ENCODE assay signal across 8 cellular contexts in genomic region chr1:1273535-1274298, GRCh38. TPM values are rescaled to one million over a fixed set of nuclear protein-coding genes. Genes with fewer than 3 reads are reported as not detected.
DNase-seq lines count a peak whose midpoint lies in the region; ATAC-seq and TF ChIP-seq lines count a peak whose summit lies in the region.

UBE2J2 (minus strand) TSS chr1:1273854; CDS start chr1:1267992, 5,862 bp downstream.

- TF ChIP-seq POLR2A in Peyer's patch (IDR thresholded peaks at IDR 0.05) (peak; percentile 7 to 72), esophagus muscularis mucosa (IDR thresholded peaks at IDR 0.05; ENCODE audit: low read depth) (peak; percentile 30)

- peak; percentile 76 for ATAC-seq in GM21447 (IDR thresholded peaks at IDR 0.05; ENCODE audit: unreplicated experiment)

- intact Hi-C loops in esophagus muscularis mucosa (cut with DNase I), result loop anchor here (5.0 kb wide), 1 partner anchor 41 kb away; the partner anchor contains the start of genes B3GALT6 and SDF4

- H3K4me1 ChIP-seq in Peyer's patch, result peaks cover 5 to 48% (median 28%) of the 10 kb centered on the region in 4 donors
- H3K4me1 ChIP-seq in esophagus muscularis mucosa, result peaks cover 40 to 63% (median 50%) of the 10 kb centered on the region in 4 donors

- H3K4me3 Mint-ChIP-seq in IgD-negative memory B cell, result peak within 1 kb of the TSS; percentile 88 to 94 (median 91)

- 0% methylated on average over 9 of the region's 103 CpGs for WGBS in esophagus muscularis mucosa

- no peaks in the 10 kb centered on the region for H3K27me3 Mint-ChIP-seq in IgD-negative memory B cell

- H3K4me3 ChIP-seq in Peyer's patch (peak within 1 kb of the TSS; percentile 85 to 97 (median 94)), esophagus muscularis mucosa (peak within 1 kb of the TSS; percentile 69 to 98 (median 96))

- peak within 1 kb of the TSS; percentile 83 to 91 (median 86) for H3K27ac ChIP-seq in Peyer's patch
- peak within 1 kb of the TSS; percentile 81 to 92 (median 86) for H3K27ac ChIP-seq in esophagus muscularis mucosa (replicated peaks in 1 of 4)

- DNase-seq in COR-L47 (lab: John Stamatoyannopoulos, UW) (peak; percentile 90), Peyer's patch (peak; percentile 91 to 97 (median 96)), esophagus muscularis mucosa (ENCODE audit: extremely low spot score) (peak; percentile 97), myocyte (ENCODE audit: low read depth) (peak; percentile 87)
- DNase-seq in activated T-cell treated with anti-CD3 and anti-CD28 coated beads, Interleukin-2, amount 50 U/mL, for 48 hours, result peak; percentile 94 to 96
- DNase-seq in stimulated activated CD8-positive, alpha-beta memory T cell treated with anti-CD3 and anti-CD28 coated beads, Interleukin-7, amount 100 ng/mL, for 4 hours (ENCODE audit: low read depth in 2 of 2), result peak; percentile 89 to 93

- H3K36me3 ChIP-seq in Peyer's patch, result peaks cover 0 to 2% (median 0%) of the 10 kb centered on the region in 3 donors
- H3K36me3 ChIP-seq in esophagus muscularis mucosa, result peaks cover 0 to 7% (median 2%) of the 10 kb centered on the region in 4 donors

- peaks cover 2% of the 10 kb centered on the region for H3K36me3 Mint-ChIP-seq in IgD-negative memory B cell

- peaks cover 15 to 26% (median 24%) of the 10 kb centered on the region in 3 donors for H3K4me1 Mint-ChIP-seq in IgD-negative memory B cell

- H3K27ac Mint-ChIP-seq in IgD-negative memory B cell, result peak within 1 kb of the TSS; percentile 53 to 90 (median 81)

- H3K9me3 ChIP-seq in Peyer's patch (no peaks in the 10 kb centered on the region), esophagus muscularis mucosa (no peaks in the 10 kb centered on the region)

- H3K9me3 Mint-ChIP-seq in IgD-negative memory B cell, result no peaks in the 10 kb centered on the region

- no peak for TF ChIP-seq EP300 in esophagus muscularis mucosa (IDR thresholded peaks at IDR 0.05)

- no peak for TF ChIP-seq CTCF in Peyer's patch (IDR thresholded peaks at IDR 0.05)
- TF ChIP-seq CTCF in esophagus muscularis mucosa (IDR thresholded peaks at IDR 0.05), result no peak

- no peaks in the 10 kb centered on the region for H3K27me3 ChIP-seq in Peyer's patch
- H3K27me3 ChIP-seq in esophagus muscularis mucosa, result no peaks in the 10 kb centered on the region

RNA-seq across cellular contexts. Expression of gene UBE2J2, which starts in this region (rescaled TPM):
- 74.3 TPM for polyA plus RNA-seq in IgD-negative memory B cell
- 10 to 100 TPM; 25.6 to 64.2 (median 55.3) TPM for total RNA-seq in Peyer's patch
- total RNA-seq in esophagus muscularis mucosa, result 10 to 100 TPM; 34.9 to 61.4 (median 49.5) TPM
- total RNA-seq in myocyte, result 50.3 and 52.2 TPM in 2 replicates
- polyA plus RNA-seq in myocyte (2012), result 46.6 TPM

Comparison
In these comparisons a context has a peak if more than half of its experiments do, and no peak if none do; other contexts are left out.
1. Peak in every context shown above with its lines: DNase-seq, ATAC-seq, H3K4me3 ChIP-seq and H3K27ac ChIP-seq.